In the genomic region with DNA sequence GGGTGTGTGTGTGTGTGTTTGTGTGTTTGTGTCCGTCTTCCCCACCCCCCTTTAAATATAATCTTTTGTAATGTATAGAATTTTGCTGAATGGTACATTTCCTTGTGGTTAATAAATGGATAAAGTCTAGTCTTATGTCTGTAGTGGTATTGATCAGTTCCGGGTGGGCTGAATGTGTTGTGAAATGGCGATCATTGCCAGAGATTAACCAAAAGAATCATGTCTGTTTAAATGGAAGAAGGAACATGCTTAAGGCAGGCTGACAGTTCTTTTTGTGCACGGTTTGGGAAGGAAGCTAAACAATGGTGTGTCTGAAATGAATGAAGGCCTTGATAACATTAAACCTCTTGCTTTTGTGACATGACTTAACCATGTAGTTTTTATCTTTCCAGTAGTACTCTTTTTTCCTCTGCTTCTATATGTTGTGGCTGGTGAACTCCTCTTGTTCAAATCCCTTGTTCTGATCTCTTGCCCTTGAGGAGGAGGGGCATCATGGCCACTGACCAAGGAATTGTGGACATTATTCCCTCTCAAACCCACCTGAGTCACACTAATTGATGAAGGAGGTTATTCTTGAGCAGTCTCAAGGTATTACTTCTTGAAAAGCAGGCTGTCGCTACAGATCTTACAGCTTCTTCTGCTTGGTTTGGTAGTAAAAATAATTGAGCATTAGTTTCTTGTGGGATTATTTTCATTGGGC, we compare ENCODE assay signal across 8 cellular contexts. TPM values are rescaled to one million over a fixed set of nuclear protein-coding genes. Genes with fewer than 3 reads are reported as not detected.
DNase-seq lines count a peak whose midpoint lies in the region; ATAC-seq and TF ChIP-seq lines count a peak whose summit lies in the region.

No MANE protein-coding gene starts in this region.

- H3K4me1 ChIP-seq in HEK293 (ENCODE audit: control insufficient read depth, insufficient read depth, low read length), result peaks cover 24% of the 10 kb centered on the region
- H3K4me1 ChIP-seq in lower lobe of right lung, result peaks cover 42% of the 10 kb centered on the region
- peaks cover 65% of the 10 kb centered on the region for H3K4me1 ChIP-seq in vagina

- no peak for TF ChIP-seq POLR2A in vagina (IDR thresholded peaks at IDR 0.05)

- H3K27ac Mint-ChIP-seq in brain, result peak overlapping the region; percentile 88 to 98 (median 97)

- no peaks in the 10 kb centered on the region for H3K9me3 ChIP-seq in HEK293 (ENCODE audit: control insufficient read depth, insufficient read depth, low read depth, low read length)
- H3K9me3 ChIP-seq in lower lobe of right lung, result no peaks in the 10 kb centered on the region
- no peaks in the 10 kb centered on the region for H3K9me3 ChIP-seq in vagina

- H3K4me3 ChIP-seq in HEK293 (ENCODE audit: low read depth, low read length) (peak overlapping the region; percentile 68), lower lobe of right lung (peak overlapping the region; percentile 81), vagina (peak overlapping the region; percentile 72 to 85)

- POLR2A ChIA-PET in HEK293 (lab: Yijun Ruan, JAX), result no interaction called here

- TF ChIP-seq CTCF in HEK293 (tag by site-specific recombination; IDR thresholded peaks at IDR 0.05) (no peak), brain (conservative IDR thresholded peaks at IDR 0.05) (no peak), lower lobe of right lung (IDR thresholded peaks at IDR 0.05) (no peak), vagina (IDR thresholded peaks at IDR 0.05) (no peak)

- H3K27ac ChIP-seq in HEK293 (ENCODE audit: extremely low read depth, low read depth, low read length) (no peak overlapping the region), lower lobe of right lung (no peak overlapping the region), vagina (peak overlapping the region; percentile 99)

- intact Hi-C loops in lower lobe of right lung (cut with DNase I) (no loop called here), vagina (cut with DNase I) (no loop called here)

- peaks cover 63% of the 10 kb centered on the region for H3K4me1 Mint-ChIP-seq in brain

- ATAC-seq in lower lobe of right lung, result no peak
- no peak for ATAC-seq in GM21423 (IDR thresholded peaks at IDR 0.05; ENCODE audit: unreplicated experiment)
- no peak for ATAC-seq in HG03196 (IDR thresholded peaks at IDR 0.05; ENCODE audit: unreplicated experiment)
- no peak for ATAC-seq in GM21526 (IDR thresholded peaks at IDR 0.05; ENCODE audit: low FRiP score, unreplicated experiment)

- peaks cover 0 to 4% (median 0%) of the 10 kb centered on the region in 5 experiments for H3K9me3 Mint-ChIP-seq in brain

- peaks cover 17% of the 10 kb centered on the region for H3K27me3 Mint-ChIP-seq in brain

- CTCF ChIA-PET in HEK293 (lab: Yijun Ruan, JAX), result interaction anchor here (0.6 to 1.3 kb wide), 2 partner anchors 64 to 573 kb away, joined by 3 to 5 read pairs; no protein-coding TSS in a partner anchor

- H3K36me3 ChIP-seq in HEK293 (ENCODE audit: control insufficient read depth in 2 of 2, insufficient read depth in 1 of 2, low read length in 2 of 2) (no peaks in the 10 kb centered on the region), lower lobe of right lung (no peaks in the 10 kb centered on the region), vagina (no peaks in the 10 kb centered on the region)

- H3K27me3 ChIP-seq in lower lobe of right lung (ENCODE audit: low read depth) (no peaks in the 10 kb centered on the region), vagina (no peaks in the 10 kb centered on the region)

- peak overlapping the region; percentile 91 to 97 (median 96) for H3K4me3 Mint-ChIP-seq in brain

- peak; percentile 13 for DNase-seq in AG08395 (ENCODE audit: low spot score)
- no peak for DNase-seq in lower lobe of right lung
- no peak for DNase-seq in vagina (ENCODE audit: extremely low spot score in 2 of 2)

- peaks cover 18% of the 10 kb centered on the region for H3K36me3 Mint-ChIP-seq in brain

TF ChIP-seq in HEK293, 187 proteins besides CTCF, POLR2A, EP300 and RAD21:
- TF ChIP-seq ZBTB20 (tag by site-specific recombination; IDR thresholded peaks at IDR 0.05) (0 out of 2 replicates have a peak, but pooled peaks have one; percentile 22), ZBTB17 (tag by site-specific recombination; IDR thresholded peaks at IDR 0.05) (peak; percentile 15; the same call in 1 of the 2 replicates)
- TF ChIP-seq, protein P1, sequence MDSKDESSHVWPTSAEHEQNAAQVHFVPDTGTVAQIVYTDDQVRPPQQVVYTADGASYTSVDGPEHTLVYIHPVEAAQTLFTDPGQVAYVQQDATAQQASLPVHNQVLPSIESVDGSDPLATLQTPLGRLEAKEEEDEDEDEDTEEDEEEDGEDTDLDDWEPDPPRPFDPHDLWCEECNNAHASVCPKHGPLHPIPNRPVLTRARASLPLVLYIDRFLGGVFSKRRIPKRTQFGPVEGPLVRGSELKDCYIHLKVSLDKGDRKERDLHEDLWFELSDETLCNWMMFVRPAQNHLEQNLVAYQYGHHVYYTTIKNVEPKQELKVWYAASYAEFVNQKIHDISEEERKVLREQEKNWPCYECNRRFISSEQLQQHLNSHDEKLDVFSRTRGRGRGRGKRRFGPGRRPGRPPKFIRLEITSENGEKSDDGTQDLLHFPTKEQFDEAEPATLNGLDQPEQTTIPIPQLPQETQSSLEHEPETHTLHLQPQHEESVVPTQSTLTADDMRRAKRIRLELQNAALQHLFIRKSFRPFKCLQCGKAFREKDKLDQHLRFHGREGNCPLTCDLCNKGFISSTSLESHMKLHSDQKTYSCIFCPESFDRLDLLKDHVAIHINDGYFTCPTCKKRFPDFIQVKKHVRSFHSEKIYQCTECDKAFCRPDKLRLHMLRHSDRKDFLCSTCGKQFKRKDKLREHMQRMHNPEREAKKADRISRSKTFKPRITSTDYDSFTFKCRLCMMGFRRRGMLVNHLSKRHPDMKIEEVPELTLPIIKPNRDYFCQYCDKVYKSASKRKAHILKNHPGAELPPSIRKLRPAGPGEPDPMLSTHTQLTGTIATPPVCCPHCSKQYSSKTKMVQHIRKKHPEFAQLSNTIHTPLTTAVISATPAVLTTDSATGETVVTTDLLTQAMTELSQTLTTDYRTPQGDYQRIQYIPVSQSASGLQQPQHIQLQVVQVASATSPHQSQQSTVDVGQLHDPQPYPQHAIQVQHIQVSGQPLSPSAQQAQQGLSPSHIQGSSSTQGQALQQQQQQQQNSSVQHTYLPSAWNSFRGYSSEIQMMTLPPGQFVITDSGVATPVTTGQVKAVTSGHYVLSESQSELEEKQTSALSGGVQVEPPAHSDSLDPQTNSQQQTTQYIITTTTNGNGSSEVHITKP (tag by site-specific recombination; IDR thresholded peaks at IDR 0.05), result no peak

RNA-seq across cellular contexts. Expression of a gene that starts 1.7 kb away (rescaled TPM):
- 3.5 TPM for polyA plus RNA-seq in brain (ENCODE audit: insufficient read depth, low read depth, low replicate concordance)
- 18.2 TPM for total RNA-seq in lower lobe of right lung
- 29.7 TPM for total RNA-seq in vagina
